Comparison of ENCODE assay signal across 16 cellular contexts in the genomic region with DNA sequence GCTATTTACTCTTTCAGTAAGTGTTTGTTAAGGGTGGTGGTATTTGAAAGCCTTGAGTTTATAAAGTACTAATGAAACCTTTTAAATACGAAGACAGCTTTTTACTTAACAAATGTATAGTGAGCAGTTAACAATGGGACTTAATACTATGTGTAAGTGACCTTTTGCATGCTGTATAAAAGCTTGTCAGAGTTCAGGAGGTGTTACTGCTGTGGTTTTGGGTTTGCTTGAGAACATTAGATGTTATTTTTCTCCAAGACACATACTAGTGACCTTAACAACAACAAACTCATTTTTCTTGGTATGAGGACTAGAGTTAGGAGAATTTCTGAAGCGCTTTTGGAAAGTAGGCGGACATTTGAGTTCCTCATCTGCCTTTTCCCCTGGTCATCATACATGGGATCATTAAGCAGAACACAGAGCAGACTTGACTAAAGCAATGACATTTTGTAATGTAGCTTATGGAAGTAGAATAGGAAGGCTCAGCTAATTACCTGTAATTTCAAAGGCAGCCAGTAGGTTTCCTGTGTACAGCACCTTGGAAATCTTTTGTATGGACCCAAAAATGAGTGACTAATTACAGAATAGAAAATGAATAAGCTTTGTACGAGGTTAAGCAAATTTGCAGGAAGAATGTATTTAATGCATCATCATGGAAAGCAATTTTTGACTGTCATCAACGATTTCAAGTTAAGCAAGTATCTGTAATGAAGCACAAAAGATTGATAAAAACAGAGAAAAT. TPM values are rescaled to one million over a fixed set of nuclear protein-coding genes. Genes with fewer than 3 reads are reported as not detected.
DNase-seq lines count a peak whose midpoint lies in the region; ATAC-seq and TF ChIP-seq lines count a peak whose summit lies in the region.
"Had no signal": no experiment of that assay in that cellular context is flagged by ENCODE, and none has a peak within 500 bp of the region (broad histone marks: within the 10 kb centered on the region; RNA-seq: fewer than 3 reads in every experiment).

No MANE protein-coding gene starts in this region.

- H3K36me3 ChIP-seq in KMS-11 (ENCODE audit: insufficient read depth) (no peaks in the 10 kb centered on the region), brain microvascular endothelial cell (replicated peaks) (no peaks in the 10 kb centered on the region)
- H3K36me3 ChIP-seq: adrenal gland, vagina had no signal

- H3K79me2 ChIP-seq in KMS-11 (ENCODE audit: insufficient read depth, low read depth): peaks cover 100% of the 10 kb centered on the region

- peaks cover 10% of the 10 kb centered on the region for H3K36me3 Mint-ChIP-seq in activated CD8-positive, alpha-beta T cell treated with anti-CD3 and anti-CD28 coated beads for 36 hours (ENCODE audit: low read depth)
- peaks cover 2% of the 10 kb centered on the region for H3K36me3 Mint-ChIP-seq in activated CD8-positive, alpha-beta T cell treated with anti-CD3 and anti-CD28 coated beads, Interleukin-2, amount 10 ng/mL, durations not matched to agents 7 days and 5 days (ENCODE audit: low read depth)
- H3K36me3 Mint-ChIP-seq in stimulated activated effector memory CD8-positive, alpha-beta T cell treated with anti-CD3 and anti-CD28 coated beads, Interleukin-12 subunit alpha, Interleukin-12 subunit beta, amount 100 ng/mL, for 72 hours: peaks cover 5% of the 10 kb centered on the region

- POLR2A ChIA-PET in activated CD8-positive, alpha-beta T cell treated with anti-CD3 and anti-CD28 coated beads for 36 hours (lab: Charles Lee): interaction anchor here (1.3 to 1.9 kb wide), 3 partner anchors 10 to 35 kb away, joined by 3 to 5 read pairs (median 3); no protein-coding TSS in a partner anchor
- POLR2A ChIA-PET in activated CD8-positive, alpha-beta T cell treated with anti-CD3 and anti-CD28 coated beads, Interleukin-2, amount 10 ng/mL, durations not matched to agents 7 days and 5 days (lab: Charles Lee): interaction anchor here (0.6 to 1.0 kb wide), 2 partner anchors 14 to 222 kb away, joined by 3 read pairs; a partner anchor contains a TSS

- H3K4me1 Mint-ChIP-seq in activated CD8-positive, alpha-beta T cell treated with anti-CD3 and anti-CD28 coated beads for 36 hours (ENCODE audit: low read depth): peaks cover 57% of the 10 kb centered on the region
- H3K4me1 Mint-ChIP-seq in activated CD8-positive, alpha-beta T cell treated with anti-CD3 and anti-CD28 coated beads, Interleukin-2, amount 10 ng/mL, durations not matched to agents 7 days and 5 days (ENCODE audit: low read depth): peaks cover 19% of the 10 kb centered on the region
- H3K4me1 Mint-ChIP-seq in stimulated activated effector memory CD8-positive, alpha-beta T cell treated with anti-CD3 and anti-CD28 coated beads, Interleukin-12 subunit alpha, Interleukin-12 subunit beta, amount 100 ng/mL, for 72 hours: peaks cover 53% of the 10 kb centered on the region

- peaks cover 23% of the 10 kb centered on the region for H3K4me1 ChIP-seq in KMS-11 (ENCODE audit: low read depth, poor library complexity, severe bottlenecking)

- H2AFZ ChIP-seq in KMS-11 (ENCODE audit: low read depth): no peak overlapping the region

- in situ Hi-C loops in brain microvascular endothelial cell (cut with HindIII; ENCODE audit: low pct_ligation_motif_present, low sequenced_read_pairs): no loop called here

- ATAC-seq in activated CD8-positive, alpha-beta T cell treated with anti-CD3 and anti-CD28 coated beads for 36 hours: peak; percentile 81
- no peak for ATAC-seq in activated CD8-positive, alpha-beta T cell treated with anti-CD3 and anti-CD28 coated beads, Interleukin-2, amount 10 ng/mL, durations not matched to agents 7 days and 5 days
- peak; percentile 75 for ATAC-seq in stimulated activated effector memory CD8-positive, alpha-beta T cell treated with anti-CD3 and anti-CD28 coated beads, Interleukin-12 subunit alpha, Interleukin-12 subunit beta, amount 100 ng/mL, for 72 hours
- no peak for ATAC-seq in GM21576 (IDR thresholded peaks at IDR 0.05; ENCODE audit: unreplicated experiment)
- ATAC-seq: left lobe of liver had no signal

- no peak overlapping the region for H3K4me3 Mint-ChIP-seq in activated CD8-positive, alpha-beta T cell treated with anti-CD3 and anti-CD28 coated beads for 36 hours
- H3K4me3 Mint-ChIP-seq in activated CD8-positive, alpha-beta T cell treated with anti-CD3 and anti-CD28 coated beads, Interleukin-2, amount 10 ng/mL, durations not matched to agents 7 days and 5 days: no peak overlapping the region
- peak overlapping the region; percentile 43 for H3K4me3 Mint-ChIP-seq in stimulated activated effector memory CD8-positive, alpha-beta T cell treated with anti-CD3 and anti-CD28 coated beads, Interleukin-12 subunit alpha, Interleukin-12 subunit beta, amount 100 ng/mL, for 72 hours
- H3K4me3 Mint-ChIP-seq: T-helper 1 cell treated with Interleukin-12 subunit alpha and Interleukin-12 subunit beta and Interleukin-4 antibody, amounts not matched to agents 30 μg/mL and 1 μg/mL, for 36 hours had no signal

- TF ChIP-seq CTCF in activated CD8-positive, alpha-beta T cell treated with anti-CD3 and anti-CD28 coated beads for 36 hours (IDR thresholded peaks at IDR 0.05): peak; percentile 56
- TF ChIP-seq CTCF in KMS-11 (conservative IDR thresholded peaks at IDR 0.05; ENCODE audit: low read depth, low read length): peak; percentile 42
- TF ChIP-seq CTCF in brain microvascular endothelial cell (IDR thresholded peaks at IDR 0.05; ENCODE audit: low read depth, low read length, missing control alignments): peak; percentile 23

- H3K27me3 Mint-ChIP-seq in activated CD8-positive, alpha-beta T cell treated with anti-CD3 and anti-CD28 coated beads for 36 hours: no peaks in the 10 kb centered on the region
- H3K27me3 Mint-ChIP-seq in activated CD8-positive, alpha-beta T cell treated with anti-CD3 and anti-CD28 coated beads, Interleukin-2, amount 10 ng/mL, durations not matched to agents 7 days and 5 days (ENCODE audit: low read depth): no peaks in the 10 kb centered on the region

- H3K27me3 ChIP-seq in KMS-11 (ENCODE audit: insufficient read depth, low read depth): no peaks in the 10 kb centered on the region
- no peaks in the 10 kb centered on the region for H3K27me3 ChIP-seq in brain microvascular endothelial cell (replicated peaks)
- H3K27me3 ChIP-seq: adrenal gland, vagina had no signal

- intact Hi-C loops in activated CD8-positive, alpha-beta T cell treated with anti-CD3 and anti-CD28 coated beads for 36 hours (cut with micrococcal nuclease): no loop called here

- H3K4me3 ChIP-seq in KMS-11 (IDR thresholded peaks at IDR 0.05; ENCODE audit: insufficient read depth, low read depth, low read length): no peak overlapping the region
- H3K4me3 ChIP-seq in brain microvascular endothelial cell (ENCODE audit: low read depth, low read length): no peak overlapping the region
- H3K4me3 ChIP-seq: adrenal gland, vagina had no signal

- DNase-seq in activated CD8-positive, alpha-beta T cell treated with anti-CD3 and anti-CD28 coated beads for 36 hours: peak; percentile 15
- DNase-seq in activated CD8-positive, alpha-beta T cell treated with anti-CD3 and anti-CD28 coated beads, Interleukin-2, amount 10 ng/mL, durations not matched to agents 7 days and 5 days: no peak
- DNase-seq in brain microvascular endothelial cell (no peak), NCI-H2107 (lab: John Stamatoyannopoulos, UW) (no peak), HK-2 (ENCODE audit: unreplicated experiment) (no peak)
- DNase-seq in stimulated activated effector memory CD8-positive, alpha-beta T cell treated with anti-CD3 and anti-CD28 coated beads, Interleukin-12 subunit alpha, Interleukin-12 subunit beta, amount 100 ng/mL, for 72 hours (ENCODE audit: low spot score in 2 of 2): no peak
- DNase-seq: activated CD8-positive, alpha-beta memory T cell treated with anti-CD3 and anti-CD28 coated beads for 24 hours; adrenal gland; dermis blood vessel endothelial cell; NCI-H1694; NK-92 treated with Interleukin-12 subunit alpha and Interleukin-12 subunit beta, amount 100 ng/mL, for 24 hours had no signal

- H3K27ac Mint-ChIP-seq in activated CD8-positive, alpha-beta T cell treated with anti-CD3 and anti-CD28 coated beads for 36 hours: peak overlapping the region; percentile 50
- H3K27ac Mint-ChIP-seq in activated CD8-positive, alpha-beta T cell treated with anti-CD3 and anti-CD28 coated beads, Interleukin-2, amount 10 ng/mL, durations not matched to agents 7 days and 5 days: no peak overlapping the region
- H3K27ac Mint-ChIP-seq in stimulated activated effector memory CD8-positive, alpha-beta T cell treated with anti-CD3 and anti-CD28 coated beads, Interleukin-12 subunit alpha, Interleukin-12 subunit beta, amount 100 ng/mL, for 72 hours: peak overlapping the region; percentile 58
- H3K27ac Mint-ChIP-seq: T-helper 1 cell treated with Interleukin-12 subunit alpha and Interleukin-12 subunit beta and Interleukin-4 antibody, amounts not matched to agents 30 μg/mL and 1 μg/mL, for 36 hours had no signal

- no peak overlapping the region for H3K27ac ChIP-seq in KMS-11
- no peak overlapping the region for H3K27ac ChIP-seq in brain microvascular endothelial cell
- H3K27ac ChIP-seq: adrenal gland, vagina had no signal

- H3K9ac ChIP-seq in KMS-11: no peak overlapping the region

- H3K4me2 ChIP-seq in KMS-11: no peak overlapping the region

- CTCF ChIA-PET in activated CD8-positive, alpha-beta T cell treated with anti-CD3 and anti-CD28 coated beads for 36 hours (lab: Charles Lee): interaction anchor here (1.0 to 2.4 kb wide), 7 partner anchors 8 to 63 kb away, joined by 3 to 18 read pairs (median 6); a partner anchor contains a TSS
- CTCF ChIA-PET in activated CD8-positive, alpha-beta T cell treated with anti-CD3 and anti-CD28 coated beads, Interleukin-2, amount 10 ng/mL, durations not matched to agents 7 days and 5 days (lab: Charles Lee): interaction anchor here (0.9 to 2.6 kb wide), 7 partner anchors 8 to 117 kb away, joined by 3 to 16 read pairs (median 4); a partner anchor contains a TSS

- H3K9me3 Mint-ChIP-seq in activated CD8-positive, alpha-beta T cell treated with anti-CD3 and anti-CD28 coated beads for 36 hours: peaks cover 2% of the 10 kb centered on the region
- H3K9me3 Mint-ChIP-seq in activated CD8-positive, alpha-beta T cell treated with anti-CD3 and anti-CD28 coated beads, Interleukin-2, amount 10 ng/mL, durations not matched to agents 7 days and 5 days (ENCODE audit: insufficient read depth): no peaks in the 10 kb centered on the region
- no peaks in the 10 kb centered on the region for H3K9me3 Mint-ChIP-seq in stimulated activated effector memory CD8-positive, alpha-beta T cell treated with anti-CD3 and anti-CD28 coated beads, Interleukin-12 subunit alpha, Interleukin-12 subunit beta, amount 100 ng/mL, for 72 hours
- H3K9me3 Mint-ChIP-seq: T-helper 1 cell treated with Interleukin-12 subunit alpha and Interleukin-12 subunit beta and Interleukin-4 antibody, amounts not matched to agents 30 μg/mL and 1 μg/mL, for 36 hours had no signal

- H4K20me1 ChIP-seq in KMS-11 (ENCODE audit: insufficient read depth): peaks cover 32% of the 10 kb centered on the region

RNA-seq across cellular contexts. Expression of a gene that starts 14.1 kb away (rescaled TPM):
- total RNA-seq in activated CD8-positive, alpha-beta T cell treated with anti-CD3 and anti-CD28 coated beads for 36 hours: 10 to 100 TPM; 31.1 to 31.2 TPM
- 10 to 100 TPM; 32.5 to 36.3 TPM for total RNA-seq in activated CD8-positive, alpha-beta T cell treated with anti-CD3 and anti-CD28 coated beads, Interleukin-2, amount 10 ng/mL, durations not matched to agents 7 days and 5 days

Comparison
In these comparisons a context has a peak if more than half of its experiments do, and no peak if none do; other contexts are left out.
1. ATAC-seq: peak in activated CD8-positive, alpha-beta T cell treated with anti-CD3 and anti-CD28 coated beads for 36 hours (single experiment) and stimulated activated effector memory CD8-positive, alpha-beta T cell treated with anti-CD3 and anti-CD28 coated beads, Interleukin-12 subunit alpha, Interleukin-12 subunit beta, amount 100 ng/mL, for 72 hours (single experiment); none in activated CD8-positive, alpha-beta T cell treated with anti-CD3 and anti-CD28 coated beads, Interleukin-2, amount 10 ng/mL, durations not matched to agents 7 days and 5 days (single experiment) and GM21576 (single experiment).
2. Peak in every context shown above with its lines, with median percentiles within 50 percentile points of each other: CTCF ChIP-seq.